ENCODE assay signal across 1 cellular context in genomic region chr1:81183157-81183952, GRCh38.
TF ChIP-seq lines count a peak whose summit lies in the region.

No MANE protein-coding gene starts in this region.

TF ChIP-seq in GM23338, 12 proteins besides CTCF, POLR2A, EP300 and RAD21 (continued from another document):
- no peak for TF ChIP-seq ZNF462 (CRISPR knock-in tag; IDR thresholded peaks at IDR 0.05)
- TF ChIP-seq ZNF331 (CRISPR knock-in tag; IDR thresholded peaks at IDR 0.05; ENCODE audit: low read depth): no peak
- TF ChIP-seq, protein P1, sequence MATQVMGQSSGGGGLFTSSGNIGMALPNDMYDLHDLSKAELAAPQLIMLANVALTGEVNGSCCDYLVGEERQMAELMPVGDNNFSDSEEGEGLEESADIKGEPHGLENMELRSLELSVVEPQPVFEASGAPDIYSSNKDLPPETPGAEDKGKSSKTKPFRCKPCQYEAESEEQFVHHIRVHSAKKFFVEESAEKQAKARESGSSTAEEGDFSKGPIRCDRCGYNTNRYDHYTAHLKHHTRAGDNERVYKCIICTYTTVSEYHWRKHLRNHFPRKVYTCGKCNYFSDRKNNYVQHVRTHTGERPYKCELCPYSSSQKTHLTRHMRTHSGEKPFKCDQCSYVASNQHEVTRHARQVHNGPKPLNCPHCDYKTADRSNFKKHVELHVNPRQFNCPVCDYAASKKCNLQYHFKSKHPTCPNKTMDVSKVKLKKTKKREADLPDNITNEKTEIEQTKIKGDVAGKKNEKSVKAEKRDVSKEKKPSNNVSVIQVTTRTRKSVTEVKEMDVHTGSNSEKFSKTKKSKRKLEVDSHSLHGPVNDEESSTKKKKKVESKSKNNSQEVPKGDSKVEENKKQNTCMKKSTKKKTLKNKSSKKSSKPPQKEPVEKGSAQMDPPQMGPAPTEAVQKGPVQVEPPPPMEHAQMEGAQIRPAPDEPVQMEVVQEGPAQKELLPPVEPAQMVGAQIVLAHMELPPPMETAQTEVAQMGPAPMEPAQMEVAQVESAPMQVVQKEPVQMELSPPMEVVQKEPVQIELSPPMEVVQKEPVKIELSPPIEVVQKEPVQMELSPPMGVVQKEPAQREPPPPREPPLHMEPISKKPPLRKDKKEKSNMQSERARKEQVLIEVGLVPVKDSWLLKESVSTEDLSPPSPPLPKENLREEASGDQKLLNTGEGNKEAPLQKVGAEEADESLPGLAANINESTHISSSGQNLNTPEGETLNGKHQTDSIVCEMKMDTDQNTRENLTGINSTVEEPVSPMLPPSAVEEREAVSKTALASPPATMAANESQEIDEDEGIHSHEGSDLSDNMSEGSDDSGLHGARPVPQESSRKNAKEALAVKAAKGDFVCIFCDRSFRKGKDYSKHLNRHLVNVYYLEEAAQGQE (IDR thresholded peaks at IDR 0.05; ENCODE audit: unreplicated experiment): no peak
- no peak for TF ChIP-seq POLR2AphosphoS5 (IDR thresholded peaks at IDR 0.05; ENCODE audit: low read depth)
- TF ChIP-seq CREB1 (CRISPR knock-in tag; IDR thresholded peaks at IDR 0.05; ENCODE audit: low read depth): no peak
- no peak for TF ChIP-seq ZNF114 (CRISPR knock-in tag; IDR thresholded peaks at IDR 0.05)
- TF ChIP-seq STAT1 (IDR thresholded peaks at IDR 0.05; ENCODE audit: unreplicated experiment): no peak
- TF ChIP-seq JUNB (IDR thresholded peaks at IDR 0.05; ENCODE audit: unreplicated experiment): no peak
- TF ChIP-seq EZH2 (IDR thresholded peaks at IDR 0.05; ENCODE audit: low read depth, unreplicated experiment): no peak
